ENCODE assay signal across 38 cellular contexts in genomic region chr16:1653023-1653422, GRCh38.
"Had no signal": no experiment of that assay in that cellular context is flagged by ENCODE, and none has a peak within 500 bp of the region (broad histone marks: within the 10 kb centered on the region; RNA-seq: fewer than 3 reads in every experiment).

No MANE protein-coding gene starts in this region.

- H3K4me1 ChIP-seq: adrenal gland, ascending aorta, body of pancreas had no signal

- H3K9me3 Mint-ChIP-seq: activated naive CD4-positive, alpha-beta T cell treated with anti-CD3 and anti-CD28 coated beads for 36 hours; activated naive CD4-positive, alpha-beta T cell treated with anti-CD3 and anti-CD28 coated beads, Interleukin-2, amount 10 ng/mL, durations not matched to agents 7 days and 5 days; activated naive CD4-positive, alpha-beta T cell treated with anti-CD3 and anti-CD28 coated beads, Interleukin-2, amount 50 U/mL, for 24 hours; activated naive CD4-positive, alpha-beta T cell treated with anti-CD3 and anti-CD28 coated beads, Interleukin-2, amount 50 U/mL, for 72 hours; activated naive CD8-positive, alpha-beta T cell treated with anti-CD3 and anti-CD28 coated beads for 36 hours; activated naive CD8-positive, alpha-beta T cell treated with anti-CD3 and anti-CD28 coated beads, Interleukin-2, amount 10 ng/mL, durations not matched to agents 7 days and 5 days; activated naive CD8-positive, alpha-beta T cell treated with anti-CD3 and anti-CD28 coated beads, Interleukin-2, amount 50 U/mL, for 24 hours; activated T-cell treated with anti-CD3 and anti-CD28 coated beads, Interleukin-2, amount 50 U/mL, for 24 hours; activated T-cell treated with anti-CD3 and anti-CD28 coated beads, Interleukin-2, amount 50 U/mL, for 4 hours; activated T-cell treated with anti-CD3 and anti-CD28 coated beads, Interleukin-2, amount 50 U/mL, for 72 hours; activated T-helper 1 cell treated with anti-CD3 and anti-CD28 coated beads, Interleukin-12 subunit alpha, Interleukin-12 subunit beta, Interleukin-2, Interleukin-4 antibody, amounts not matched to agents 30 ng/mL and 10 ng/mL and 1 ng/mL, durations not matched to agents 14 hours and 24 hours and 36 hours; activated T-helper 17 cell treated with anti-CD3 and anti-CD28 coated beads, Interleukin-2, amount 50 U/mL, for 72 hours; activated T-helper 2 cell treated with anti-CD3 and anti-CD28 coated beads, Interferon-gamma antibody, Interleukin-2, Interleukin-4, amounts not matched to agents 10 μg/mL and 5 μg/mL and 100 μg/mL, durations not matched to agents 14 hours and 24 hours and 36 hours; central memory CD8-positive, alpha-beta T cell had no signal

- H3K9me3 ChIP-seq: adrenal gland, ascending aorta, body of pancreas, breast epithelium had no signal

- H3K27me3 Mint-ChIP-seq: activated naive CD4-positive, alpha-beta T cell treated with anti-CD3 and anti-CD28 coated beads, Interleukin-2, amount 10 ng/mL, durations not matched to agents 7 days and 5 days; activated naive CD4-positive, alpha-beta T cell treated with anti-CD3 and anti-CD28 coated beads, Interleukin-2, amount 50 U/mL, for 24 hours; activated naive CD8-positive, alpha-beta T cell; activated naive CD8-positive, alpha-beta T cell treated with anti-CD3 and anti-CD28 coated beads for 36 hours; activated naive CD8-positive, alpha-beta T cell treated with anti-CD3 and anti-CD28 coated beads, Interleukin-2, amount 10 ng/mL, durations not matched to agents 7 days and 5 days; activated naive CD8-positive, alpha-beta T cell treated with anti-CD3 and anti-CD28 coated beads, Interleukin-2, amount 50 U/mL, for 24 hours; activated T-cell treated with anti-CD3 and anti-CD28 coated beads, Interleukin-2, amount 50 U/mL, for 24 hours; activated T-helper 17 cell treated with anti-CD3 and anti-CD28 coated beads, Interleukin-2, amount 50 U/mL, for 72 hours; brain; central memory CD8-positive, alpha-beta T cell had no signal

- H3K27ac ChIP-seq: adrenal gland, ascending aorta, body of pancreas, brain microvascular endothelial cell, breast epithelium, cardiac muscle cell had no signal

- ATAC-seq: activated naive CD4-positive, alpha-beta T cell treated with anti-CD3 and anti-CD28 coated beads, Interleukin-2, amount 50 U/mL, for 72 hours; activated naive CD8-positive, alpha-beta T cell treated with anti-CD3 and anti-CD28 coated beads, Interleukin-2, amount 50 U/mL, for 24 hours; activated T-cell treated with anti-CD3 and anti-CD28 coated beads, Interleukin-2, amount 50 U/mL, for 4 hours; activated T-cell treated with anti-CD3 and anti-CD28 coated beads, Interleukin-2, amount 50 U/mL, for 72 hours; activated T-helper 17 cell treated with anti-CD3 and anti-CD28 coated beads, Interleukin-2, amount 50 U/mL, for 72 hours; body of pancreas had no signal

- H3K4me3 ChIP-seq: adrenal gland, ascending aorta, body of pancreas, breast epithelium, cardiac muscle cell had no signal

- DNase-seq: activated effector memory CD4-positive, alpha-beta T cell treated with anti-CD3 and anti-CD28 coated beads, Interleukin-2, amount 50 U/mL, for 16 hours; activated effector memory CD4-positive, alpha-beta T cell treated with Interleukin-2 at 50 U/mL for 16 hours; activated gamma-delta T cell; activated gamma-delta T cell treated with Interleukin-2 at 50 U/mL for 16 hours; activated naive CD4-positive, alpha-beta T cell; activated naive CD4-positive, alpha-beta T cell treated with anti-CD3 and anti-CD28 coated beads for 36 hours; activated naive CD4-positive, alpha-beta T cell treated with anti-CD3 and anti-CD28 coated beads, Interleukin-2, amount 10 ng/mL, durations not matched to agents 7 days and 5 days; activated naive CD4-positive, alpha-beta T cell treated with anti-CD3 and anti-CD28 coated beads, Interleukin-2, amount 50 U/mL, for 16 hours; activated naive CD4-positive, alpha-beta T cell treated with Interleukin-2 at 50 U/mL for 16 hours; activated naive CD8-positive, alpha-beta T cell treated with anti-CD3 and anti-CD28 coated beads for 36 hours; activated naive CD8-positive, alpha-beta T cell treated with anti-CD3 and anti-CD28 coated beads, Interleukin-2, amount 10 ng/mL, durations not matched to agents 7 days and 5 days; activated naive CD8-positive, alpha-beta T cell treated with anti-CD3 and anti-CD28 coated beads, Interleukin-2, amount 50 U/mL, for 24 hours; activated T-cell treated with anti-CD3 and anti-CD28 coated beads, Interleukin-2, amount 50 U/mL, for 1 hour; activated T-cell treated with anti-CD3 and anti-CD28 coated beads, Interleukin-2, amount 50 U/mL, for 24 hours; activated T-cell treated with anti-CD3 and anti-CD28 coated beads, Interleukin-2, amount 50 U/mL, for 4 hours; activated T-cell treated with anti-CD3 and anti-CD28 coated beads, Interleukin-2, amount 50 U/mL, for 48 hours; activated T-cell treated with anti-CD3 and anti-CD28 coated beads, Interleukin-2, amount 50 U/mL, for 72 hours; adrenal gland; amniotic stem cell; amygdala; anterior cingulate cortex; aorta; body of pancreas; brain microvascular endothelial cell; caudate nucleus; central memory CD4-positive, alpha-beta T cell; cerebellar nuclear complex had no signal

- H3K27ac Mint-ChIP-seq: activated naive CD4-positive, alpha-beta T cell treated with anti-CD3 and anti-CD28 coated beads for 36 hours; activated naive CD4-positive, alpha-beta T cell treated with anti-CD3 and anti-CD28 coated beads, Interleukin-2, amount 10 ng/mL, durations not matched to agents 7 days and 5 days; activated naive CD4-positive, alpha-beta T cell treated with anti-CD3 and anti-CD28 coated beads, Interleukin-2, amount 50 U/mL, for 24 hours; activated naive CD4-positive, alpha-beta T cell treated with anti-CD3 and anti-CD28 coated beads, Interleukin-2, amount 50 U/mL, for 72 hours; activated naive CD8-positive, alpha-beta T cell; activated naive CD8-positive, alpha-beta T cell treated with anti-CD3 and anti-CD28 coated beads for 36 hours; activated naive CD8-positive, alpha-beta T cell treated with anti-CD3 and anti-CD28 coated beads, Interleukin-2, amount 10 ng/mL, durations not matched to agents 7 days and 5 days; activated naive CD8-positive, alpha-beta T cell treated with anti-CD3 and anti-CD28 coated beads, Interleukin-2, amount 50 U/mL, for 24 hours; activated T-cell treated with anti-CD3 and anti-CD28 coated beads, Interleukin-2, amount 50 U/mL, for 24 hours; activated T-cell treated with anti-CD3 and anti-CD28 coated beads, Interleukin-2, amount 50 U/mL, for 72 hours; activated T-helper 1 cell treated with anti-CD3 and anti-CD28 coated beads, Interleukin-12 subunit alpha, Interleukin-12 subunit beta, Interleukin-2, Interleukin-4 antibody, amounts not matched to agents 30 ng/mL and 10 ng/mL and 1 ng/mL, durations not matched to agents 14 hours and 24 hours and 36 hours; activated T-helper 17 cell treated with anti-CD3 and anti-CD28 coated beads, Interleukin-2, amount 50 U/mL, for 72 hours; activated T-helper 2 cell treated with anti-CD3 and anti-CD28 coated beads, Interferon-gamma antibody, Interleukin-2, Interleukin-4, amounts not matched to agents 10 μg/mL and 5 μg/mL and 100 μg/mL, durations not matched to agents 14 hours and 24 hours and 36 hours; brain had no signal

- H3K4me3 Mint-ChIP-seq: activated naive CD4-positive, alpha-beta T cell treated with anti-CD3 and anti-CD28 coated beads for 36 hours; activated naive CD4-positive, alpha-beta T cell treated with anti-CD3 and anti-CD28 coated beads, Interleukin-2, amount 10 ng/mL, durations not matched to agents 7 days and 5 days; activated naive CD4-positive, alpha-beta T cell treated with anti-CD3 and anti-CD28 coated beads, Interleukin-2, amount 50 U/mL, for 24 hours; activated naive CD8-positive, alpha-beta T cell; activated naive CD8-positive, alpha-beta T cell treated with anti-CD3 and anti-CD28 coated beads for 36 hours; activated naive CD8-positive, alpha-beta T cell treated with anti-CD3 and anti-CD28 coated beads, Interleukin-2, amount 10 ng/mL, durations not matched to agents 7 days and 5 days; activated naive CD8-positive, alpha-beta T cell treated with anti-CD3 and anti-CD28 coated beads, Interleukin-2, amount 50 U/mL, for 24 hours; activated T-cell treated with anti-CD3 and anti-CD28 coated beads, Interleukin-2, amount 50 U/mL, for 24 hours; activated T-cell treated with anti-CD3 and anti-CD28 coated beads, Interleukin-2, amount 50 U/mL, for 4 hours; activated T-cell treated with anti-CD3 and anti-CD28 coated beads, Interleukin-2, amount 50 U/mL, for 72 hours; activated T-helper 1 cell treated with anti-CD3 and anti-CD28 coated beads, Interleukin-12 subunit alpha, Interleukin-12 subunit beta, Interleukin-2, Interleukin-4 antibody, amounts not matched to agents 30 ng/mL and 10 ng/mL and 1 ng/mL, durations not matched to agents 14 hours and 24 hours and 36 hours; activated T-helper 17 cell treated with anti-CD3 and anti-CD28 coated beads, Interleukin-2, amount 50 U/mL, for 72 hours; brain; central memory CD8-positive, alpha-beta T cell had no signal

- H3K27me3 ChIP-seq: adrenal gland, ascending aorta, body of pancreas, brain microvascular endothelial cell, breast epithelium, cardiac muscle cell had no signal

- H3K4me1 Mint-ChIP-seq: activated naive CD4-positive, alpha-beta T cell treated with anti-CD3 and anti-CD28 coated beads, Interleukin-2, amount 10 ng/mL, durations not matched to agents 7 days and 5 days; brain had no signal
